Comparison of ENCODE assay signal across 21 cellular contexts in the genomic region with DNA sequence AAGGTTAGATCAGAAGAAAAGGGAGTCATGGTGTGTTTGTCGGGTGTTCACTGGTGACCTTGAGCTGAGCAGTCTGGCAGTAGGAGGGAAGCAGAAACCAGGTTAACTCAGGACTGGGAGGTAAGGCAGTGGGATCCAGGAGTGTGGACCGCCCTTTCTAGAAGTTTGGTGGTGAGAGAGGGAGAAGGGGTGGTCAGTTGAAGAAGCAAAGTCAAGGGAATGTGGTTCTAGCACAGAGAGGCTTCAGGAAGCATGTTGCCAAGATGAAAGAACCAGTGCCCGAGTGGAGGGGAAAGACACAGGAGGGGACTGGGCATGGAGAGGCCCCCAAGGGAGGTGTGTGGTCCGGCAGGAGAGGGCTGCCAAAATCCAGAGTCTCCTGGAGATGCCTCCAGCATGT. TPM values are rescaled to one million over a fixed set of nuclear protein-coding genes. Genes with fewer than 3 reads are reported as not detected.
DNase-seq lines count a peak whose midpoint lies in the region; ATAC-seq and TF ChIP-seq lines count a peak whose summit lies in the region.
"Had no signal": no experiment of that assay in that cellular context is flagged by ENCODE, and none has a peak within 500 bp of the region (broad histone marks: within the 10 kb centered on the region; RNA-seq: fewer than 3 reads in every experiment).

No MANE protein-coding gene starts in this region.

- POLR2A ChIA-PET in CD8-positive, alpha-beta memory T cell (lab: Charles Lee), result interaction anchor here (1.8 kb wide), 1 partner anchor 61 kb away, joined by 4 read pairs; no protein-coding TSS in a partner anchor
- POLR2A ChIA-PET in naive thymus-derived CD4-positive, alpha-beta T cell (lab: Charles Lee), result interaction anchor here (0.7 to 1.2 kb wide), 3 partner anchors 61 to 106 kb away, joined by 3 to 4 read pairs (median 3); a partner anchor contains a TSS

- no peak overlapping the region for H3K4me3 ChIP-seq in BLaER1
- no peak overlapping the region for H3K4me3 ChIP-seq in CD8-positive, alpha-beta memory T cell (ENCODE audit: low read length)
- H3K4me3 ChIP-seq in naive thymus-derived CD4-positive, alpha-beta T cell (ENCODE audit: low read length), result no peak overlapping the region
- H3K4me3 ChIP-seq: GM23338, skin epidermis had no signal

- peak overlapping the region; percentile 86; the same call in 1 of the 2 replicates for H3K9ac ChIP-seq in BLaER1

- no peaks in the 10 kb centered on the region for H4K20me1 ChIP-seq in BLaER1

- no peak for DNase-seq in CD8-positive, alpha-beta memory T cell
- DNase-seq in activated naive CD8-positive, alpha-beta T cell treated with anti-CD3 and anti-CD28 coated beads, Interleukin-2, amount 50 U/mL, for 24 hours, result no peak
- DNase-seq in naive thymus-derived CD4-positive, alpha-beta T cell, result no peak
- DNase-seq in NCI-H1048 (lab: John Stamatoyannopoulos, UW) (no peak), progenitor cell of endocrine pancreas (ENCODE audit: low spot score, unreplicated experiment) (no peak)
- DNase-seq: ACHN; activated CD4-positive, CD25-positive, alpha-beta regulatory T cell treated with anti-CD3 and anti-CD28 coated beads, Interleukin-2, amount 50 U/mL, for 72 hours; activated gamma-delta T cell treated with Interleukin-2 at 50 U/mL for 16 hours; amygdala; Kasumi-1; kidney glomerular epithelial cell; natural killer cell; NCI-H1436 treated with DMSO at 0.1 percent for 48 hours; NCI-H446 treated with DMSO at 0.1 percent for 48 hours; NCI-H82 had no signal

- H3K27ac Mint-ChIP-seq in CD8-positive, alpha-beta memory T cell, result peak overlapping the region in 6 of 8 donors; percentile 6 to 95 (median 75)
- peak overlapping the region; percentile 54 for H3K27ac Mint-ChIP-seq in activated naive CD8-positive, alpha-beta T cell treated with anti-CD3 and anti-CD28 coated beads, Interleukin-2, amount 50 U/mL, for 24 hours
- H3K27ac Mint-ChIP-seq in naive thymus-derived CD4-positive, alpha-beta T cell, result peak overlapping the region in 5 of 9 donors; percentile 34 to 95 (median 92)
- no peak overlapping the region for H3K27ac Mint-ChIP-seq in progenitor cell of endocrine pancreas
- H3K27ac Mint-ChIP-seq: GM23338, type B pancreatic cell had no signal

- CTCF ChIA-PET in CD8-positive, alpha-beta memory T cell (lab: Charles Lee), result interaction anchor here (1.1 to 4.1 kb wide), 2 partner anchors 10 to 105 kb away, joined by 3 to 12 read pairs; a partner anchor contains a TSS
- CTCF ChIA-PET in naive thymus-derived CD4-positive, alpha-beta T cell (lab: Charles Lee), result interaction anchor here (0.6 to 4.5 kb wide), 2 partner anchors 38 to 661 kb away, joined by 3 to 26 read pairs; no protein-coding TSS in a partner anchor

- H3K27me3 ChIP-seq in BLaER1, result no peaks in the 10 kb centered on the region
- H3K27me3 ChIP-seq in CD8-positive, alpha-beta memory T cell (ENCODE audit: insufficient read depth, low read length, poor library complexity, severe bottlenecking), result no peaks in the 10 kb centered on the region
- H3K27me3 ChIP-seq in naive thymus-derived CD4-positive, alpha-beta T cell (ENCODE audit: control insufficient read depth in 2 of 2, insufficient read depth in 2 of 2, low read length in 2 of 2), result no peaks in the 10 kb centered on the region

- peaks cover 38 to 40% (median 39%) of the 10 kb centered on the region in 3 donors for H3K4me1 Mint-ChIP-seq in CD8-positive, alpha-beta memory T cell
- peaks cover 41% of the 10 kb centered on the region for H3K4me1 Mint-ChIP-seq in activated naive CD8-positive, alpha-beta T cell treated with anti-CD3 and anti-CD28 coated beads, Interleukin-2, amount 50 U/mL, for 24 hours
- peaks cover 23 to 39% (median 36%) of the 10 kb centered on the region in 7 donors for H3K4me1 Mint-ChIP-seq in naive thymus-derived CD4-positive, alpha-beta T cell
- H3K4me1 Mint-ChIP-seq in progenitor cell of endocrine pancreas (ENCODE audit: low read depth), result peaks cover 14% of the 10 kb centered on the region

- peaks cover 36% of the 10 kb centered on the region for H3K36me3 ChIP-seq in BLaER1
- peaks cover 19% of the 10 kb centered on the region for H3K36me3 ChIP-seq in CD8-positive, alpha-beta memory T cell (ENCODE audit: insufficient read depth, low read length)
- H3K36me3 ChIP-seq in naive thymus-derived CD4-positive, alpha-beta T cell (ENCODE audit: control insufficient read depth in 2 of 3, insufficient read depth in 3 of 3, low read length in 3 of 3), result peaks cover 0 to 53% (median 8%) of the 10 kb centered on the region in 3 experiments

- no peak for TF ChIP-seq CTCF in progenitor cell of endocrine pancreas (IDR thresholded peaks at IDR 0.05; ENCODE audit: unreplicated experiment)

- no peaks in the 10 kb centered on the region for H3K9me3 Mint-ChIP-seq in CD8-positive, alpha-beta memory T cell
- H3K9me3 Mint-ChIP-seq in activated naive CD8-positive, alpha-beta T cell treated with anti-CD3 and anti-CD28 coated beads, Interleukin-2, amount 50 U/mL, for 24 hours, result no peaks in the 10 kb centered on the region
- H3K9me3 Mint-ChIP-seq in naive thymus-derived CD4-positive, alpha-beta T cell, result no peaks in the 10 kb centered on the region
- no peaks in the 10 kb centered on the region for H3K9me3 Mint-ChIP-seq in progenitor cell of endocrine pancreas (ENCODE audit: low read depth)
- H3K9me3 Mint-ChIP-seq: natural killer cell, type B pancreatic cell had no signal

- peak overlapping the region; percentile 91 for H3K27ac ChIP-seq in BLaER1
- H3K27ac ChIP-seq in CD8-positive, alpha-beta memory T cell (ENCODE audit: low read depth, low read length), result no peak overlapping the region
- H3K27ac ChIP-seq in naive thymus-derived CD4-positive, alpha-beta T cell (ENCODE audit: low read depth, low read length), result peak overlapping the region; percentile 3

- H3K36me3 Mint-ChIP-seq in CD8-positive, alpha-beta memory T cell, result peaks cover 0 to 59% (median 16%) of the 10 kb centered on the region in 3 donors
- H3K36me3 Mint-ChIP-seq in activated naive CD8-positive, alpha-beta T cell treated with anti-CD3 and anti-CD28 coated beads, Interleukin-2, amount 50 U/mL, for 24 hours (ENCODE audit: low read depth), result peaks cover 37% of the 10 kb centered on the region
- H3K36me3 Mint-ChIP-seq in naive thymus-derived CD4-positive, alpha-beta T cell, result peaks cover 0 to 29% (median 18%) of the 10 kb centered on the region in 5 donors
- peaks cover 14% of the 10 kb centered on the region for H3K36me3 Mint-ChIP-seq in progenitor cell of endocrine pancreas (ENCODE audit: insufficient read depth)
- H3K36me3 Mint-ChIP-seq: natural killer cell had no signal

- H3K4me2 ChIP-seq in BLaER1, result peak overlapping the region; percentile 99
- H3K4me2 ChIP-seq: GM23338 had no signal

- H3K4me1 ChIP-seq in BLaER1, result peaks cover 91% of the 10 kb centered on the region
- H3K4me1 ChIP-seq in CD8-positive, alpha-beta memory T cell (ENCODE audit: insufficient read depth, low read length), result peaks cover 31% of the 10 kb centered on the region
- H3K4me1 ChIP-seq in naive thymus-derived CD4-positive, alpha-beta T cell (ENCODE audit: control insufficient read depth in 2 of 2, insufficient read depth in 2 of 2, low read length in 2 of 2), result peaks cover 20% of the 10 kb centered on the region in 2 donors

- H3K27me3 Mint-ChIP-seq in CD8-positive, alpha-beta memory T cell, result no peaks in the 10 kb centered on the region
- no peaks in the 10 kb centered on the region for H3K27me3 Mint-ChIP-seq in activated naive CD8-positive, alpha-beta T cell treated with anti-CD3 and anti-CD28 coated beads, Interleukin-2, amount 50 U/mL, for 24 hours
- H3K27me3 Mint-ChIP-seq in naive thymus-derived CD4-positive, alpha-beta T cell, result no peaks in the 10 kb centered on the region
- H3K27me3 Mint-ChIP-seq in progenitor cell of endocrine pancreas, result peaks cover 3% of the 10 kb centered on the region

- H3K4me3 Mint-ChIP-seq in CD8-positive, alpha-beta memory T cell, result peak overlapping the region in 1 of 7 donors; percentile 4
- H3K4me3 Mint-ChIP-seq in activated naive CD8-positive, alpha-beta T cell treated with anti-CD3 and anti-CD28 coated beads, Interleukin-2, amount 50 U/mL, for 24 hours, result no peak overlapping the region
- H3K4me3 Mint-ChIP-seq in naive thymus-derived CD4-positive, alpha-beta T cell, result peak overlapping the region in 1 of 10 donors; percentile 30
- H3K4me3 Mint-ChIP-seq in progenitor cell of endocrine pancreas (ENCODE audit: low read depth), result no peak overlapping the region
- H3K4me3 Mint-ChIP-seq: GM23338, natural killer cell, type B pancreatic cell had no signal

- H3K9me3 ChIP-seq in BLaER1, result no peaks in the 10 kb centered on the region
- no peaks in the 10 kb centered on the region for H3K9me3 ChIP-seq in CD8-positive, alpha-beta memory T cell (ENCODE audit: low read length)
- H3K9me3 ChIP-seq in naive thymus-derived CD4-positive, alpha-beta T cell (ENCODE audit: control insufficient read depth in 2 of 3, low read length in 3 of 3), result no peaks in the 10 kb centered on the region

- ATAC-seq in activated naive CD8-positive, alpha-beta T cell treated with anti-CD3 and anti-CD28 coated beads, Interleukin-2, amount 50 U/mL, for 24 hours, result no peak
- ATAC-seq in naive thymus-derived CD4-positive, alpha-beta T cell, result no peak
- ATAC-seq in GM21529 (IDR thresholded peaks at IDR 0.05; ENCODE audit: unreplicated experiment) (no peak), GM19455 (IDR thresholded peaks at IDR 0.05; ENCODE audit: unreplicated experiment) (no peak)
- ATAC-seq: GM23338, natural killer cell had no signal

- intact Hi-C loops in naive thymus-derived CD4-positive, alpha-beta T cell (cut with micrococcal nuclease), result no loop called here

RNA-seq across cellular contexts. Expression of a gene that starts 3.6 kb away (rescaled TPM):
- 10 to 100 TPM; 75.7 to 77.3 TPM for total RNA-seq in CD8-positive, alpha-beta memory T cell
- polyA plus RNA-seq in CD8-positive, alpha-beta memory T cell, result 46.4 TPM
- 10 to 100 TPM; 27.0 to 53.1 (median 33.7) TPM for total RNA-seq in naive thymus-derived CD4-positive, alpha-beta T cell
- 10 to 100 TPM; 34.2 to 51.4 TPM for polyA plus RNA-seq in naive thymus-derived CD4-positive, alpha-beta T cell
- 41.2 and 42.9 TPM in 2 replicates for total RNA-seq in progenitor cell of endocrine pancreas
